Comparison of ENCODE assay signal across 2 cellular contexts in genomic region chr1:40829631-40830245, GRCh38.
TF ChIP-seq lines count a peak whose summit lies in the region.

No MANE protein-coding gene starts in this region.

TF ChIP-seq in GM12891, 5 proteins besides CTCF, POLR2A, EP300 and RAD21:
- TF ChIP-seq POU2F2 (IDR thresholded peaks at IDR 0.05; ENCODE audit: low read depth, low read length) (no peak), SPI1 (IDR thresholded peaks at IDR 0.05; ENCODE audit: low read depth, low read length) (no peak), TAF1 (IDR thresholded peaks at IDR 0.05; ENCODE audit: low read depth, low read length) (no peak), PAX5 (IDR thresholded peaks at IDR 0.05; ENCODE audit: insufficient read depth, low read length, severe bottlenecking) (no peak), POLR2AphosphoS5 (IDR thresholded peaks at IDR 0.05; ENCODE audit: low read depth, low read length) (no peak)

TF ChIP-seq in IMR-90, 13 proteins besides CTCF, POLR2A, EP300 and RAD21:
- TF ChIP-seq RCOR1 (IDR thresholded peaks at IDR 0.05; ENCODE audit: insufficient replicate concordance, low read length) = no peak
- TF ChIP-seq, protein P1, sequence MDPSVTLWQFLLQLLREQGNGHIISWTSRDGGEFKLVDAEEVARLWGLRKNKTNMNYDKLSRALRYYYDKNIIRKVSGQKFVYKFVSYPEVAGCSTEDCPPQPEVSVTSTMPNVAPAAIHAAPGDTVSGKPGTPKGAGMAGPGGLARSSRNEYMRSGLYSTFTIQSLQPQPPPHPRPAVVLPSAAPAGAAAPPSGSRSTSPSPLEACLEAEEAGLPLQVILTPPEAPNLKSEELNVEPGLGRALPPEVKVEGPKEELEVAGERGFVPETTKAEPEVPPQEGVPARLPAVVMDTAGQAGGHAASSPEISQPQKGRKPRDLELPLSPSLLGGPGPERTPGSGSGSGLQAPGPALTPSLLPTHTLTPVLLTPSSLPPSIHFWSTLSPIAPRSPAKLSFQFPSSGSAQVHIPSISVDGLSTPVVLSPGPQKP (IDR thresholded peaks at IDR 0.05; ENCODE audit: borderline replicate concordance, low read depth, low read length) = no peak
- no peak for TF ChIP-seq CHD1 (IDR thresholded peaks at IDR 0.05; ENCODE audit: low read depth, low read length)
- TF ChIP-seq FOS (IDR thresholded peaks at IDR 0.05; ENCODE audit: low read depth, low read length) = no peak
